8 cellular contexts compared by ENCODE assay signal in the genomic region with DNA sequence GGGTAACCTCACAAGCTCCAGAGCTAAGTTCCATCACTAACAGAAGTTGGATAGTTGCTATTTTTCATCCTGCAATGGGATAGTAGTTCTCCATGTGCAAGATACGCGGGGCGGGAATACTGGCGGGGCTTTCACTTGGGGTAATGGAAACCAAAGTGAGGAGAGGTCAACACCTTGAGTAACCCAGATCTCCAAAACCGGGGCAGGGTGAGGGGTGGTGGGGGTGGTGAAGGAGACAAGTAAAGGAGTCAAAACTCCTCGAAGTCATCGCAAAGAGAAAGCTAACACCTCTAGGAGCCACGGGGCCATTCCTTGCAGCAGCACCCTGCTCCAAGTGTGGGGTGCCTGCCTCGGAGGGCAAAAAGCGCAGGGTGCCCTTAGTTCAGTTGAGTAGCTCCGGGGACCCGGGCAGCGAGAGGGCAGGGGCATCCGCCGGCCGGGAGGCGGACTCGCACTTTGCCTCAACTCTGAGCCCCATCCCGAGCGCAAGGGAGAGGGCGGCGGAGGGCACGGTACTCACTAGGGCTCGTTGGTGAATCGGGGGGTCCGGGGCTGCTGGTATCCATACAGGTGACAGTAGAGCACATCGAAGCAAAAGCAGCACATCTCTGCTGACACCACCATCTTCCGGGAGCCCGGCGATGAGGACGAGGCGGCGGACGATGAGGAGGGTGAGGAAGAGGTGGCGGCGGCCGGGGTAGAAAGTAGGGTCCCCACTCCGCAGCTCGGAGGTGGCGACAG. TPM values are rescaled to one million over a fixed set of nuclear protein-coding genes. Genes with fewer than 3 reads are reported as not detected.
DNase-seq lines count a peak whose midpoint lies in the region; ATAC-seq and TF ChIP-seq lines count a peak whose summit lies in the region.

No MANE protein-coding gene starts in this region.

- H3K4me3 Mint-ChIP-seq in Caco-2 (ENCODE audit: unreplicated experiment) (peak overlapping the region; percentile 99), endothelial cell (ENCODE audit: unreplicated experiment) (peak overlapping the region; percentile 97)
- peak overlapping the region; percentile 91 for H3K4me3 Mint-ChIP-seq in activated CD8-positive, alpha-beta T cell treated with anti-CD3 and anti-CD28 coated beads for 36 hours

- no peak overlapping the region for H3K9ac ChIP-seq in muscle layer of colon (ENCODE audit: low read length)

- H3K9me3 ChIP-seq in Caco-2: no peaks in the 10 kb centered on the region
- H3K9me3 ChIP-seq in muscle layer of colon (ENCODE audit: low read length): no peaks in the 10 kb centered on the region
- H3K9me3 ChIP-seq in stomach: no peaks in the 10 kb centered on the region

- H3K27ac Mint-ChIP-seq in Caco-2 (ENCODE audit: unreplicated experiment): peak overlapping the region; percentile 95
- H3K27ac Mint-ChIP-seq in activated CD8-positive, alpha-beta T cell treated with anti-CD3 and anti-CD28 coated beads for 36 hours: peak overlapping the region; percentile 86
- H3K27ac Mint-ChIP-seq in endothelial cell (ENCODE audit: unreplicated experiment): peak overlapping the region; percentile 88

- no peaks in the 10 kb centered on the region for H3K27me3 ChIP-seq in Caco-2 (replicated peaks; ENCODE audit: control insufficient read depth, insufficient read depth, low read length)
- no peaks in the 10 kb centered on the region for H3K27me3 ChIP-seq in muscle layer of colon (ENCODE audit: control insufficient read depth in 1 of 2, insufficient read depth in 2 of 2, low read length in 2 of 2)
- no peaks in the 10 kb centered on the region for H3K27me3 ChIP-seq in stomach

- peak; percentile 15 for ATAC-seq in GM21390 (IDR thresholded peaks at IDR 0.05; ENCODE audit: unreplicated experiment)
- peak; percentile 25 for ATAC-seq in activated CD8-positive, alpha-beta T cell treated with anti-CD3 and anti-CD28 coated beads for 36 hours

- TF ChIP-seq EP300 in stomach (IDR thresholded peaks at IDR 0.05): no peak

- TF ChIP-seq CTCF in Caco-2 (IDR thresholded peaks at IDR 0.05; ENCODE audit: insufficient read depth in 1 of 2, low read depth in 1 of 2, low read length in 1 of 2, severe bottlenecking in 1 of 2, unreplicated experiment in 1 of 2): no peak
- TF ChIP-seq CTCF in activated CD8-positive, alpha-beta T cell treated with anti-CD3 and anti-CD28 coated beads for 36 hours (IDR thresholded peaks at IDR 0.05): no peak
- no peak for TF ChIP-seq CTCF in endothelial cell (IDR thresholded peaks at IDR 0.05; ENCODE audit: unreplicated experiment)
- TF ChIP-seq CTCF in stomach (IDR thresholded peaks at IDR 0.05): no peak

- no peak for TF ChIP-seq POLR2A in stomach (IDR thresholded peaks at IDR 0.05)

- H3K27me3 Mint-ChIP-seq in Caco-2 (ENCODE audit: insufficient read depth, unreplicated experiment): no peaks in the 10 kb centered on the region
- no peaks in the 10 kb centered on the region for H3K27me3 Mint-ChIP-seq in activated CD8-positive, alpha-beta T cell treated with anti-CD3 and anti-CD28 coated beads for 36 hours
- H3K27me3 Mint-ChIP-seq in endothelial cell (ENCODE audit: unreplicated experiment): peaks cover 4% of the 10 kb centered on the region

- intact Hi-C loops in Caco-2 (cut with micrococcal nuclease; ENCODE audit: unreplicated experiment): loop anchor here (5.0 to 10.0 kb wide), 2 partner anchors 100 to 152 kb away; no protein-coding TSS in a partner anchor
- intact Hi-C loops in activated CD8-positive, alpha-beta T cell treated with anti-CD3 and anti-CD28 coated beads for 36 hours (cut with micrococcal nuclease): loop anchor here (10.0 kb wide), 1 partner anchor 152 kb away; no protein-coding TSS in a partner anchor
- intact Hi-C loops in stomach (cut with DNase I; ENCODE audit: low total_unique reads): no loop called here

- H3K36me3 Mint-ChIP-seq in Caco-2 (ENCODE audit: insufficient read depth, unreplicated experiment): no peaks in the 10 kb centered on the region
- H3K36me3 Mint-ChIP-seq in activated CD8-positive, alpha-beta T cell treated with anti-CD3 and anti-CD28 coated beads for 36 hours (ENCODE audit: low read depth): no peaks in the 10 kb centered on the region
- H3K36me3 Mint-ChIP-seq in endothelial cell (ENCODE audit: low read depth, unreplicated experiment): no peaks in the 10 kb centered on the region

- H3K4me3 ChIP-seq in Caco-2 (ENCODE audit: low read depth, low read length) (peak overlapping the region; percentile 49), muscle layer of colon (ENCODE audit: low read depth in 1 of 2, low read length in 2 of 2) (peak overlapping the region; percentile 50 to 64), stomach (peak overlapping the region; percentile 65 to 74 (median 70))

- BruUV-seq in Caco-2 (replicated peaks; lab: Mats Ljungman, UMichigan): no TSS peak

- no peak overlapping the region for H3K27ac ChIP-seq in muscle layer of colon (ENCODE audit: low read depth, low read length)
- peak overlapping the region; percentile 82 to 89 (median 86) for H3K27ac ChIP-seq in stomach

- 1 to 61% (median 10%) methylated on average over 14 to 40 of the region's 40 CpGs for WGBS in stomach, 5 donors

- H3K9me3 Mint-ChIP-seq in Caco-2 (ENCODE audit: unreplicated experiment) (no peaks in the 10 kb centered on the region), endothelial cell (ENCODE audit: unreplicated experiment) (no peaks in the 10 kb centered on the region)
- H3K9me3 Mint-ChIP-seq in activated CD8-positive, alpha-beta T cell treated with anti-CD3 and anti-CD28 coated beads for 36 hours: no peaks in the 10 kb centered on the region

- POLR2A ChIA-PET in Caco-2 (lab: Charles Lee): interaction anchor here (0.8 kb wide), 1 partner anchor 38 kb away, joined by 6 read pairs; no protein-coding TSS in a partner anchor
- POLR2A ChIA-PET in activated CD8-positive, alpha-beta T cell treated with anti-CD3 and anti-CD28 coated beads for 36 hours (lab: Charles Lee): interaction anchor here (1.4 to 1.5 kb wide), 2 partner anchors 88 to 154 kb away, joined by 3 to 5 read pairs; no protein-coding TSS in a partner anchor

- DNase-seq in Caco-2: peak; percentile 14 to 32
- peak; percentile 11 for DNase-seq in HuH-7.5 (ENCODE audit: low spot score)
- peak; percentile 40 for DNase-seq in activated CD8-positive, alpha-beta T cell treated with anti-CD3 and anti-CD28 coated beads for 36 hours
- DNase-seq in endothelial cell (ENCODE audit: low spot score): peak; percentile 24
- peak; percentile 27 for DNase-seq in stomach
- no peak for DNase-seq in NCI-H1105 treated with DMSO at 0.1 percent for 48 hours (lab: John Stamatoyannopoulos, UW)

- CTCF ChIA-PET in Caco-2 (lab: Charles Lee): no interaction called here
- CTCF ChIA-PET in activated CD8-positive, alpha-beta T cell treated with anti-CD3 and anti-CD28 coated beads for 36 hours (lab: Charles Lee): interaction anchor here (0.5 to 1.3 kb wide), 3 partner anchors 12 to 118 kb away, joined by 3 read pairs; no protein-coding TSS in a partner anchor

- H3K4me1 Mint-ChIP-seq in Caco-2 (ENCODE audit: low read depth, unreplicated experiment) (no peaks in the 10 kb centered on the region), endothelial cell (ENCODE audit: unreplicated experiment) (peaks cover 20% of the 10 kb centered on the region)
- H3K4me1 Mint-ChIP-seq in activated CD8-positive, alpha-beta T cell treated with anti-CD3 and anti-CD28 coated beads for 36 hours (ENCODE audit: low read depth): peaks cover 42% of the 10 kb centered on the region

- H3K4me1 ChIP-seq in Caco-2 (peaks cover 15% of the 10 kb centered on the region; the same call in 1 of the 2 replicates), muscle layer of colon (ENCODE audit: insufficient read depth, low read length) (no peaks in the 10 kb centered on the region), stomach (peaks cover 0 to 13% (median 3%) of the 10 kb centered on the region in 4 donors)

- H3K36me3 ChIP-seq in Caco-2 (ENCODE audit: control insufficient read depth, insufficient read depth, low read length) (no peaks in the 10 kb centered on the region), muscle layer of colon (ENCODE audit: insufficient read depth, low read length) (no peaks in the 10 kb centered on the region), stomach (no peaks in the 10 kb centered on the region)

RNA-seq across cellular contexts. Expression of gene AMMECR1, which starts 0.6 kb away (rescaled TPM):
- 21.4 and 23.0 TPM in 2 replicates for total RNA-seq in Caco-2 (2022)
- 1 to 10 TPM; 7.6 to 8.4 TPM for total RNA-seq in activated CD8-positive, alpha-beta T cell treated with anti-CD3 and anti-CD28 coated beads for 36 hours
- total RNA-seq in endothelial cell (ENCODE audit: unreplicated experiment): 16.1 TPM
- total RNA-seq in stomach: 10 to 100 TPM in 2 of 5 donors, 1 to 10 TPM in 2, under 1 TPM in 1; 0.45 to 28.7 (median 7.8) TPM
- 1 to 10 TPM; 2.3 to 3.1 (median 2.9) TPM for polyA plus RNA-seq in stomach

RNA-seq across cellular contexts. Expression of gene RTL9, which starts 41.4 kb away (rescaled TPM):
- total RNA-seq in Caco-2 (2022): 0.09 and 0.26 TPM in 2 replicates
- total RNA-seq in activated CD8-positive, alpha-beta T cell treated with anti-CD3 and anti-CD28 coated beads for 36 hours: not detected
- not detected for total RNA-seq in endothelial cell (ENCODE audit: unreplicated experiment)
- total RNA-seq in stomach: under 1 TPM in 1 of 5 donors, not detected in 4; under 0.01 TPM
- polyA plus RNA-seq in stomach: not detected
